24 cellular contexts compared by ENCODE assay signal in the genomic region with DNA sequence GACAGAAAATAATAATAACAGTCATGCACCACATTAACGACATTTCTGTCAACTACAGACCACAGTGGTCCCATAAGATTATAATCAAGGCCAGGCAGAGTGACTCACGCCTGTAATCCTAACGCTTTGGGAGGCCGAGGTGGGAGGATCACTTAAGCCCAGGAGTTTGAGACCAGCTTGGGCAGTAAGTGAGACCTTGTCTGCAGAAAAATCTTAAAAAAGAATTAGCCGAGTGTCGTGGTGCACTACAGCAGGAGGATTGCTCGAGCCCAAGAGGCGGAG. TPM values are rescaled to one million over a fixed set of nuclear protein-coding genes. Genes with fewer than 3 reads are reported as not detected.
DNase-seq lines count a peak whose midpoint lies in the region; ATAC-seq, FAIRE-seq and TF ChIP-seq lines count a peak whose summit lies in the region.
"Had no signal": no experiment of that assay in that cellular context is flagged by ENCODE, and none has a peak within 500 bp of the region (broad histone marks: within the 10 kb centered on the region; RNA-seq: fewer than 3 reads in every experiment).

No MANE protein-coding gene starts in this region.

- POLR2A ChIA-PET in K562 (lab: Yijun Ruan, JAX), result interaction anchor here (0.6 to 5.1 kb wide), 8 partner anchors 8 to 63 kb away, joined by 3 to 32 read pairs (median 4); partner anchors contain the start of gene STAT6

- peak overlapping the region; percentile 20 to 65; a peak in 2 of 4 replicates for H3K9ac ChIP-seq in K562 (ENCODE audit: insufficient read depth in 1 of 2, low read depth in 2 of 2, low read length in 2 of 2)

- H3K27ac ChIP-seq in K562 (ENCODE audit: extremely low read depth, low read depth, low read length), result peak overlapping the region; percentile 52
- H3K27ac ChIP-seq: cardiac muscle cell had no signal

- H3K36me3 Mint-ChIP-seq in IgD-negative memory B cell, result peaks cover 4% of the 10 kb centered on the region

- peak overlapping the region in 2 of 3 donors; percentile 46 to 87 for H3K27ac Mint-ChIP-seq in IgD-negative memory B cell

- no peak overlapping the region for H3K4me2 ChIP-seq in K562 (ENCODE audit: insufficient read depth, low read length)

- H3K4me1 Mint-ChIP-seq in IgD-negative memory B cell, result peaks cover 15 to 21% (median 16%) of the 10 kb centered on the region in 3 donors

- no TSS peak for BruUV-seq in K562 (replicated peaks; lab: Mats Ljungman, UMichigan)

- H3K9me3 ChIP-seq in K562 (replicated peaks; ENCODE audit: control insufficient read depth, insufficient read depth, low read depth, low read length), result no peaks in the 10 kb centered on the region
- H3K9me3 ChIP-seq: BE2C, Caco-2, prostate gland had no signal

- H3K9me1 ChIP-seq in K562 (ENCODE audit: control insufficient read depth, insufficient read depth, low read length), result no peaks in the 10 kb centered on the region

- CTCF ChIA-PET in K562 (lab: Yijun Ruan, JAX; ENCODE audit: low intra/inter-chr PET ratio), result no interaction called here

- no peak for TF ChIP-seq CTCF in K562 (IDR thresholded peaks at IDR 0.05 in 2 of 3, conservative IDR thresholded peaks at IDR 0.05 in 1 of 3; ENCODE audit: insufficient read depth in 2 of 3, low read depth in 1 of 3, low read length in 3 of 3)

- H3K4me3 Mint-ChIP-seq in IgD-negative memory B cell, result no peak overlapping the region

- H3K27me3 ChIP-seq in K562 (ENCODE audit: control insufficient read depth in 2 of 2, insufficient read depth in 2 of 2, low read length in 2 of 2), result no peaks in the 10 kb centered on the region; a peak in 1 of 5 replicates
- H3K27me3 ChIP-seq: BE2C, cardiac muscle cell had no signal

- WGBS in K562 (ENCODE audit: insufficient coverage, low coverage, missing lambda C conversion rate), result 17% methylated on average over 8 of the region's 8 CpGs

- DNase-seq in NCI-H82 (lab: John Stamatoyannopoulos, UW) (peak; percentile 10), NCI-H82 treated with DMSO at 0.1 percent for 48 hours (lab: John Stamatoyannopoulos, UW; ENCODE audit: unreplicated experiment) (no peak), K562 (ENCODE audit: extremely low read depth in 1 of 4, low spot score in 3 of 4) (peak in 3 of 4 experiments; percentile 11 to 59 (median 33)), posterior vena cava (ENCODE audit: low spot score) (peak; percentile 35), NAMALWA (ENCODE audit: low spot score) (no peak), DMS79 (lab: John Stamatoyannopoulos, UW) (no peak)
- DNase-seq: activated CD4-positive, CD25-positive, alpha-beta regulatory T cell treated with anti-CD3 and anti-CD28 coated beads, Interleukin-2, amount 50 U/mL, for 72 hours; BE2C; Caco-2; cortex of kidney; DND-41; kidney; NCI-H1105 treated with DMSO at 0.1 percent for 48 hours; NCI-H2081; Right ventricle myocardium superior; SW 1271; trophoblast cell had no signal

- H3K36me3 ChIP-seq in K562 (ENCODE audit: control insufficient read depth, insufficient read depth, low read length), result peaks cover 64% of the 10 kb centered on the region

- TF ChIP-seq RAD21 in K562 (CRISPR knock-in tag; conservative IDR thresholded peaks at IDR 0.05 in 1 of 2, IDR thresholded peaks at IDR 0.05 in 1 of 2), result no peak

- H2AFZ ChIP-seq in K562 (ENCODE audit: low read depth, low read length), result peak overlapping the region; percentile 24; the same call in 1 of the 2 replicates

- no peaks in the 10 kb centered on the region for H3K27me3 Mint-ChIP-seq in IgD-negative memory B cell

- intact Hi-C loops in K562 (cut with micrococcal nuclease) (no loop called here), posterior vena cava (cut with DNase I) (no loop called here)

- FAIRE-seq in K562 (lab: Jason Lieb, UNC), result peak; percentile 70
- FAIRE-seq: A204.1, HepG2, kidney had no signal

- ATAC-seq in K562 (no peak), GM19463 (IDR thresholded peaks at IDR 0.05; ENCODE audit: unreplicated experiment) (no peak)
- ATAC-seq: HepG2 had no signal

- H3K9me3 Mint-ChIP-seq in IgD-negative memory B cell, result no peaks in the 10 kb centered on the region

- no peaks in the 10 kb centered on the region; the same call in 1 of the 2 replicates for H4K20me1 ChIP-seq in K562 (replicated peaks; ENCODE audit: control insufficient read depth, insufficient read depth, low read length)

- no peak overlapping the region for H3K4me3 ChIP-seq in K562
- H3K4me3 ChIP-seq: cardiac muscle cell, prostate gland had no signal

- peaks cover 42 to 59% of the 10 kb centered on the region in 2 experiments for H3K4me1 ChIP-seq in K562 (replicated peaks in 1 of 2; ENCODE audit: control insufficient read depth in 2 of 2, insufficient read depth in 2 of 2, low read length in 2 of 2)

- 0 out of 2 replicates have a peak, but pooled peaks have one; percentile 17 for TF ChIP-seq EP300 in K562 (IDR thresholded peaks at IDR 0.05; ENCODE audit: low read length)

- in situ Hi-C loops in K562 (cut with MboI), result no loop called here

- H3K79me2 ChIP-seq in K562 (ENCODE audit: control insufficient read depth, insufficient read depth, low read length), result peaks cover 7% of the 10 kb centered on the region; the same call in 2 of the 3 replicates

- TF ChIP-seq POLR2A in K562 (conservative IDR thresholded peaks at IDR 0.05), result no peak

RNA-seq across cellular contexts. Expression of gene NAB2, which starts 8.6 kb away (rescaled TPM):
- polyA plus RNA-seq in IgD-negative memory B cell (0.81 TPM), K562 (2011; rRNA removed) (25.8 and 30.9 TPM in 2 replicates), K562 (2014; fragmentation: Illumina TruSeq; extraction: Trizol) (20.4 and 30.2 TPM in 2 replicates), K562 (2014; fragmentation: Nextera tagmentation; extraction: Ambion mirVana) (under 1 TPM; 0.45 to 0.52 TPM), K562 (2014; rRNA removed) (30.4 and 40.9 TPM in 2 replicates)
- 43.5 and 96.8 TPM in 2 replicates for total RNA-seq in K562 (2011; cell fraction: chromatin; rRNA removed; ENCODE audit: low replicate concordance)
- 51.2 and 57.5 TPM in 2 replicates for total RNA-seq in K562 (2011; cell fraction: nucleolus; rRNA removed)
- total RNA-seq in K562 (2011; cell fraction: nucleoplasm; rRNA removed), result 40.4 and 43.3 TPM in 2 replicates
- total RNA-seq in K562 (2014; rRNA removed) (32.0 and 32.8 TPM in 2 replicates), K562 (2014; rRNA removed; fragmentation: Illumina TruSeq; extraction: Trizol) (11.8 and 14.2 TPM in 2 replicates), K562 (2015; rRNA removed; fragmentation: Illumina TruSeq; extraction: Trizol) (16.9 and 18.8 TPM in 2 replicates), K562 (2021) (23.4 and 36.0 TPM in 2 replicates), posterior vena cava (10 to 100 TPM; 27.0 to 36.3 TPM)
- 26.8 and 51.9 TPM in 2 replicates for polyA plus RNA-seq in K562 (2011; cell fraction: cytosol; rRNA removed)
- polyA plus RNA-seq in K562 (2011; cell fraction: nucleus; rRNA removed), result 53.7 and 85.9 TPM in 2 replicates
- 23.3 and 27.5 TPM in 2 replicates for polyA plus RNA-seq in K562 (2012)
- 13.8 and 22.0 TPM in 2 replicates for polyA minus RNA-seq in K562 (2011; rRNA and poly(A)+ RNA removed)
- 16.5 and 18.6 TPM in 2 replicates for polyA minus RNA-seq in K562 (2011; cell fraction: cytosol; rRNA and poly(A)+ RNA removed)
- polyA minus RNA-seq in K562 (2011; cell fraction: nucleus; rRNA and poly(A)+ RNA removed), result 14.9 and 18.6 TPM in 2 replicates

RNA-seq across cellular contexts. Expression of gene STAT6, which starts 13.7 kb away (rescaled TPM):
- polyA plus RNA-seq in IgD-negative memory B cell (130 TPM), K562 (2011; rRNA removed) (40.1 and 60.0 TPM in 2 replicates), K562 (2014; fragmentation: Illumina TruSeq; extraction: Trizol) (48.2 and 49.5 TPM in 2 replicates), K562 (2014; fragmentation: Nextera tagmentation; extraction: Ambion mirVana) (1 to 10 TPM; 2.4 to 4.3 TPM), K562 (2014; rRNA removed) (37.9 and 38.4 TPM in 2 replicates)
- 105 and 231 TPM in 2 replicates for total RNA-seq in K562 (2011; cell fraction: chromatin; rRNA removed; ENCODE audit: low replicate concordance)
- total RNA-seq in K562 (2011; cell fraction: nucleolus; rRNA removed), result 112 and 138 TPM in 2 replicates
- total RNA-seq in K562 (2011; cell fraction: nucleoplasm; rRNA removed), result 110 and 156 TPM in 2 replicates
- total RNA-seq in K562 (2014; rRNA removed) (20.8 and 28.2 TPM in 2 replicates), K562 (2014; rRNA removed; fragmentation: Illumina TruSeq; extraction: Trizol) (17.1 and 18.6 TPM in 2 replicates), K562 (2015; rRNA removed; fragmentation: Illumina TruSeq; extraction: Trizol) (24.9 and 26.5 TPM in 2 replicates), K562 (2021) (32.7 and 38.4 TPM in 2 replicates), posterior vena cava (100 to 1,000 TPM; 162 to 201 TPM)
- 48.3 and 61.6 TPM in 2 replicates for polyA plus RNA-seq in K562 (2011; cell fraction: cytosol; rRNA removed)
- 178 and 185 TPM in 2 replicates for polyA plus RNA-seq in K562 (2011; cell fraction: nucleus; rRNA removed)
- polyA plus RNA-seq in K562 (2012), result 44.3 and 71.7 TPM in 2 replicates
- polyA minus RNA-seq in K562 (2011; rRNA and poly(A)+ RNA removed), result 25.6 and 31.5 TPM in 2 replicates
- 18.7 and 19.9 TPM in 2 replicates for polyA minus RNA-seq in K562 (2011; cell fraction: cytosol; rRNA and poly(A)+ RNA removed)
- polyA minus RNA-seq in K562 (2011; cell fraction: nucleus; rRNA and poly(A)+ RNA removed), result 30.0 and 42.1 TPM in 2 replicates

RNA-seq across cellular contexts. Expression of gene NEMP1, which starts 18.9 kb away (rescaled TPM):
- polyA plus RNA-seq in IgD-negative memory B cell (4.3 TPM), K562 (2011; rRNA removed) (69.7 and 82.2 TPM in 2 replicates), K562 (2014; fragmentation: Illumina TruSeq; extraction: Trizol) (45.7 and 51.5 TPM in 2 replicates), K562 (2014; fragmentation: Nextera tagmentation; extraction: Ambion mirVana) (10 to 100 TPM in 1 of 2 experiments, 1 to 10 TPM in 1; 9.5 to 15.6 TPM), K562 (2014; rRNA removed) (41.2 and 41.3 TPM in 2 replicates)
- 49.5 and 114 TPM in 2 replicates for total RNA-seq in K562 (2011; cell fraction: chromatin; rRNA removed; ENCODE audit: low replicate concordance)
- total RNA-seq in K562 (2011; cell fraction: nucleolus; rRNA removed), result 43.7 and 48.6 TPM in 2 replicates
- total RNA-seq in K562 (2011; cell fraction: nucleoplasm; rRNA removed), result 111 and 176 TPM in 2 replicates
- total RNA-seq in K562 (2014; rRNA removed) (28.5 and 31.3 TPM in 2 replicates), K562 (2014; rRNA removed; fragmentation: Illumina TruSeq; extraction: Trizol) (44.5 and 51.5 TPM in 2 replicates), K562 (2015; rRNA removed; fragmentation: Illumina TruSeq; extraction: Trizol) (37.7 and 40.9 TPM in 2 replicates), K562 (2021) (57.0 and 59.0 TPM in 2 replicates), posterior vena cava (10 to 100 TPM in 1 of 2 donors, 1 to 10 TPM in 1; 8.8 to 12.4 TPM)
- polyA plus RNA-seq in K562 (2011; cell fraction: cytosol; rRNA removed), result 21.7 and 47.5 TPM in 2 replicates
- 80.6 and 125 TPM in 2 replicates for polyA plus RNA-seq in K562 (2011; cell fraction: nucleus; rRNA removed)
- 29.7 and 36.7 TPM in 2 replicates for polyA plus RNA-seq in K562 (2012)
- polyA minus RNA-seq in K562 (2011; rRNA and poly(A)+ RNA removed), result 69.8 and 75.3 TPM in 2 replicates
- 21.9 and 24.2 TPM in 2 replicates for polyA minus RNA-seq in K562 (2011; cell fraction: cytosol; rRNA and poly(A)+ RNA removed)
- polyA minus RNA-seq in K562 (2011; cell fraction: nucleus; rRNA and poly(A)+ RNA removed), result 20.1 and 35.0 TPM in 2 replicates

RNA-seq across cellular contexts. Expression of gene LRP1, which starts 30.8 kb away (rescaled TPM):
- polyA plus RNA-seq in IgD-negative memory B cell (0.19 TPM), K562 (2011; rRNA removed) (0.28 and 0.45 TPM in 2 replicates), K562 (2014; fragmentation: Illumina TruSeq; extraction: Trizol) (0.13 and 0.15 TPM in 2 replicates), K562 (2014; fragmentation: Nextera tagmentation; extraction: Ambion mirVana) (not detected), K562 (2014; rRNA removed) (0.19 and 0.45 TPM in 2 replicates)
- 2.3 and 6.7 TPM in 2 replicates for total RNA-seq in K562 (2011; cell fraction: chromatin; rRNA removed; ENCODE audit: low replicate concordance)
- 1.8 and 3.5 TPM in 2 replicates for total RNA-seq in K562 (2011; cell fraction: nucleolus; rRNA removed)
- total RNA-seq in K562 (2011; cell fraction: nucleoplasm; rRNA removed), result 2.2 and 5.4 TPM in 2 replicates
- total RNA-seq in K562 (2014; rRNA removed) (0.18 and 0.29 TPM in 2 replicates), K562 (2014; rRNA removed; fragmentation: Illumina TruSeq; extraction: Trizol) (0.03 and 0.04 TPM in 2 replicates), K562 (2015; rRNA removed; fragmentation: Illumina TruSeq; extraction: Trizol) (0.11 and 0.36 TPM in 2 replicates), K562 (2021) (0.64 and 1.1 TPM in 2 replicates), posterior vena cava (100 to 1,000 TPM; 465 to 757 TPM)
- polyA plus RNA-seq in K562 (2011; cell fraction: cytosol; rRNA removed), result 0.27 and 0.66 TPM in 2 replicates
- polyA plus RNA-seq in K562 (2011; cell fraction: nucleus; rRNA removed), result 1.5 and 1.9 TPM in 2 replicates
- 0.33 and 1.8 TPM in 2 replicates for polyA plus RNA-seq in K562 (2012)
- 1.9 and 2.0 TPM in 2 replicates for polyA minus RNA-seq in K562 (2011; rRNA and poly(A)+ RNA removed)
- 2.4 and 4.2 TPM in 2 replicates for polyA minus RNA-seq in K562 (2011; cell fraction: cytosol; rRNA and poly(A)+ RNA removed)
- polyA minus RNA-seq in K562 (2011; cell fraction: nucleus; rRNA and poly(A)+ RNA removed), result 0.40 and 2.8 TPM in 2 replicates

RNA-seq across cellular contexts. Expression of gene MYO1A, which starts 47.6 kb away (rescaled TPM):
- polyA plus RNA-seq in IgD-negative memory B cell (not detected), K562 (2011; rRNA removed) (0.14 and 0.18 TPM in 2 replicates), K562 (2014; fragmentation: Illumina TruSeq; extraction: Trizol) (0.03 and 0.54 TPM in 2 replicates), K562 (2014; fragmentation: Nextera tagmentation; extraction: Ambion mirVana) (not detected), K562 (2014; rRNA removed) (0.08 and 0.20 TPM in 2 replicates)
- total RNA-seq in K562 (2011; cell fraction: chromatin; rRNA removed; ENCODE audit: low replicate concordance), result 0.35 and 1.0 TPM in 2 replicates
- 0.79 and 1.5 TPM in 2 replicates for total RNA-seq in K562 (2011; cell fraction: nucleolus; rRNA removed)
- total RNA-seq in K562 (2011; cell fraction: nucleoplasm; rRNA removed), result 0.51 and 0.99 TPM in 2 replicates
- total RNA-seq in K562 (2014; rRNA removed) (0.08 and 0.09 TPM in 2 replicates), K562 (2014; rRNA removed; fragmentation: Illumina TruSeq; extraction: Trizol) (0.06 and 0.29 TPM in 2 replicates), K562 (2015; rRNA removed; fragmentation: Illumina TruSeq; extraction: Trizol) (0.08 and 0.14 TPM in 2 replicates), K562 (2021) (0.18 and 0.29 TPM in 2 replicates), posterior vena cava (1 to 10 TPM in 1 of 2 donors, under 1 TPM in 1; 0.28 to 1.0 TPM)
- 0.03 TPM in 1 of 2 replicates, not detected in the other for polyA plus RNA-seq in K562 (2011; cell fraction: cytosol; rRNA removed)
- polyA plus RNA-seq in K562 (2011; cell fraction: nucleus; rRNA removed), result 0.23 and 0.91 TPM in 2 replicates
- polyA plus RNA-seq in K562 (2012), result 0.08 and 0.11 TPM in 2 replicates
- 0.06 TPM in 1 of 2 replicates, not detected in the other for polyA minus RNA-seq in K562 (2011; rRNA and poly(A)+ RNA removed)
- not detected in 2 replicates for polyA minus RNA-seq in K562 (2011; cell fraction: cytosol; rRNA and poly(A)+ RNA removed)
- 0.13 and 1.1 TPM in 2 replicates for polyA minus RNA-seq in K562 (2011; cell fraction: nucleus; rRNA and poly(A)+ RNA removed)
- total RNA-seq: cardiac muscle cell, glomerular endothelial cell had no signal

Comparison
In these comparisons a context has a peak if more than half of its experiments do, and no peak if none do; other contexts are left out.
1. DNase-seq: peak in NCI-H82 (single experiment), K562 (3 of 4) and posterior vena cava (single experiment); none in NCI-H82 treated with DMSO at 0.1 percent for 48 hours (single experiment), NAMALWA (single experiment) and DMS79 (single experiment).